Comparison of ENCODE assay signal across 12 cellular contexts in the genomic region with DNA sequence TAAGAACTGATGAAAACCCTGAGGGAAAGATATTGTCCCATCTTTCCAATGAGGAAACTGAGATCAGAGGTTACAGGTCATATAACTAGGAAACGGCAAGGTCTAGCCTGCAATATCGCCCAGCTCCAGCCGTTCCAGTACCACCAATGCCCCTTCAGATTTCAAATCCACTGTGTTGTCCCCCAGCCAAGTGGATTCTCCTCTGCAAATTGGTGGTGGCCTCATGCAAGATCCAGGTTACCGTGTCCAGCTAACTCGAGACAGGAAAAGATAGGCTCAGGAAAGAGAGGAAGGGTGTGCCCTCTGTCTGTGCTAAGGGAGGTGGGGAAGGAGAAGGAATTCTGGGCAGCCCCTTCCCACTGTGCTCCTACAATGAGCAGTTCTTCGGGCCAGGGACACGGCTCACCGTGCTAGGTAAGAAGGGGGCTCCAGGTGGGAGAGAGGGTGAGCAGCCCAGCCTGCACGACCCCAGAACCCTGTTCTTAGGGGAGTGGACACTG. TPM values are rescaled to one million over a fixed set of nuclear protein-coding genes. Genes with fewer than 3 reads are reported as not detected.
A peak's percentile ranks its signal among the peaks of the same experiment; 100 is the strongest.
DNase-seq lines count a peak whose midpoint lies in the region; TF ChIP-seq lines count a peak whose summit lies in the region.
"Had no signal": no experiment of that assay in that cellular context is flagged by ENCODE, and none has a peak within 500 bp of the region (broad histone marks: within the 10 kb centered on the region; RNA-seq: fewer than 3 reads in every experiment).

No MANE protein-coding gene starts in this region.

- no peak overlapping the region for H3K4me2 ChIP-seq in Karpas-422 (ENCODE audit: low read depth, low read length, poor library complexity, severe bottlenecking)

- H3K27me3 Mint-ChIP-seq in IgD-negative memory B cell (no peaks in the 10 kb centered on the region), nephron progenitor cell (ENCODE audit: low read depth, poor library complexity) (peaks cover 96% of the 10 kb centered on the region)
- peaks cover 70% of the 10 kb centered on the region for H3K27me3 Mint-ChIP-seq in dendritic cell treated with granulocyte-macrophage colony-stimulating factor and Interleukin-4, amounts not matched to agents 40 ng/mL and 50 ng/mL, for 4 days

- no peaks in the 10 kb centered on the region for H3K9me2 ChIP-seq in Karpas-422 (replicated peaks; ENCODE audit: insufficient read depth, low read length)

- no peaks in the 10 kb centered on the region for H3K27me3 ChIP-seq in Karpas-422 (ENCODE audit: low read length)

- no peak overlapping the region for H2AFZ ChIP-seq in Karpas-422 (ENCODE audit: low read length)

- H3K27ac ChIP-seq in Karpas-422 (ENCODE audit: low read length), result no peak overlapping the region
- H3K27ac ChIP-seq: SJCRH30 had no signal

- TF ChIP-seq CTCF in nephron progenitor cell (IDR thresholded peaks at IDR 0.05), result no peak
- TF ChIP-seq CTCF in GM10266 (IDR thresholded peaks at IDR 0.05; ENCODE audit: control insufficient read depth, insufficient read depth, low read depth, missing control alignments), result no peak

- H3K4me1 ChIP-seq in ES-I3 (ENCODE audit: insufficient read depth, low read length) (peaks cover 23% of the 10 kb centered on the region), Karpas-422 (ENCODE audit: low read length) (no peaks in the 10 kb centered on the region)
- H3K4me1 ChIP-seq: SJCRH30 had no signal

- H3K36me3 Mint-ChIP-seq in IgD-negative memory B cell, result peaks cover 5% of the 10 kb centered on the region
- no peaks in the 10 kb centered on the region for H3K36me3 Mint-ChIP-seq in dendritic cell treated with granulocyte-macrophage colony-stimulating factor and Interleukin-4, amounts not matched to agents 40 ng/mL and 50 ng/mL, for 4 days (ENCODE audit: low read depth)
- no peaks in the 10 kb centered on the region for H3K36me3 Mint-ChIP-seq in nephron progenitor cell (ENCODE audit: low read depth)

- peak overlapping the region; percentile 93 to 99 (median 99) for H3K27ac Mint-ChIP-seq in IgD-negative memory B cell
- H3K27ac Mint-ChIP-seq in dendritic cell treated with granulocyte-macrophage colony-stimulating factor and Interleukin-4, amounts not matched to agents 40 ng/mL and 50 ng/mL, for 4 days, result no peak overlapping the region
- no peak overlapping the region for H3K27ac Mint-ChIP-seq in nephron progenitor cell

- H3K36me3 ChIP-seq in ES-I3 (ENCODE audit: insufficient read depth, low read length) (no peaks in the 10 kb centered on the region), Karpas-422 (ENCODE audit: insufficient read depth, low read length) (no peaks in the 10 kb centered on the region)
- H3K36me3 ChIP-seq: SJCRH30 had no signal

- H3K79me2 ChIP-seq in Karpas-422 (ENCODE audit: low read length), result no peaks in the 10 kb centered on the region

- H3K4me3 ChIP-seq in Karpas-422 (ENCODE audit: low read length), result no peak overlapping the region
- H3K4me3 ChIP-seq: SJCRH30 had no signal

- intact Hi-C loops in dendritic cell treated with granulocyte-macrophage colony-stimulating factor and Interleukin-4, amounts not matched to agents 40 ng/mL and 50 ng/mL, for 4 days (cut with micrococcal nuclease), result no loop called here

- peaks cover 41 to 65% (median 52%) of the 10 kb centered on the region in 3 donors for H3K4me1 Mint-ChIP-seq in IgD-negative memory B cell
- H3K4me1 Mint-ChIP-seq in dendritic cell treated with granulocyte-macrophage colony-stimulating factor and Interleukin-4, amounts not matched to agents 40 ng/mL and 50 ng/mL, for 4 days (ENCODE audit: low read depth), result peaks cover 18% of the 10 kb centered on the region
- peaks cover 16% of the 10 kb centered on the region for H3K4me1 Mint-ChIP-seq in nephron progenitor cell

- peak overlapping the region; percentile 95 to 99 (median 98) for H3K4me3 Mint-ChIP-seq in IgD-negative memory B cell
- peak overlapping the region; percentile 21 for H3K4me3 Mint-ChIP-seq in dendritic cell treated with granulocyte-macrophage colony-stimulating factor and Interleukin-4, amounts not matched to agents 40 ng/mL and 50 ng/mL, for 4 days
- H3K4me3 Mint-ChIP-seq in nephron progenitor cell, result peak overlapping the region; percentile 68

- H3K9me3 Mint-ChIP-seq in IgD-negative memory B cell (no peaks in the 10 kb centered on the region), nephron progenitor cell (no peaks in the 10 kb centered on the region)
- H3K9me3 Mint-ChIP-seq in dendritic cell treated with granulocyte-macrophage colony-stimulating factor and Interleukin-4, amounts not matched to agents 40 ng/mL and 50 ng/mL, for 4 days, result no peaks in the 10 kb centered on the region

- DNase-seq in nephron progenitor cell (no peak), NCI-H1092 treated with DMSO at 0.1 percent for 48 hours (lab: John Stamatoyannopoulos, UW) (no peak), Karpas-422 (no peak), pons (ENCODE audit: low spot score) (no peak), GM10266 (ENCODE audit: extremely low spot score) (no peak)
- DNase-seq: NCI-H2029 treated with DMSO at 0.1 percent for 48 hours, SJCRH30 had no signal

- no peaks in the 10 kb centered on the region for H4K20me1 ChIP-seq in Karpas-422 (ENCODE audit: insufficient read depth, low read depth, low read length)

- H3K9me3 ChIP-seq in ES-I3 (ENCODE audit: control insufficient read depth, insufficient read depth, low read length) (no peaks in the 10 kb centered on the region), Karpas-422 (ENCODE audit: low read length) (no peaks in the 10 kb centered on the region)
- H3K9me3 ChIP-seq: SJCRH30 had no signal

- peak overlapping the region; percentile 71 for H3K9ac ChIP-seq in ES-I3 (ENCODE audit: low read depth, low read length)
- H3K9ac ChIP-seq in Karpas-422 (ENCODE audit: low read length), result no peak overlapping the region

RNA-seq across cellular contexts. Expression of gene PRSS2, which starts 25.3 kb away (rescaled TPM):
- not detected for polyA plus RNA-seq in IgD-negative memory B cell
- not detected in 2 replicates for total RNA-seq in Karpas-422 (2014; rRNA removed; shearing (Covaris generic); ENCODE audit: low replicate concordance)
- total RNA-seq: Daoy, SJCRH30 had no signal
- polyA plus RNA-seq: neural cell had no signal

RNA-seq across cellular contexts. Expression of gene PRSS1, which starts 46.8 kb away (rescaled TPM):
- polyA plus RNA-seq in IgD-negative memory B cell, result not detected
- not detected in 2 replicates for total RNA-seq in Karpas-422 (2014; rRNA removed; shearing (Covaris generic); ENCODE audit: low replicate concordance)
- total RNA-seq: Daoy, SJCRH30 had no signal
- polyA plus RNA-seq: neural cell had no signal

RNA-seq across cellular contexts. Expression of gene EPHB6, which starts 58.8 kb away (rescaled TPM):
- polyA plus RNA-seq in IgD-negative memory B cell, result 37.6 TPM
- not detected in 2 replicates for total RNA-seq in Karpas-422 (2014; rRNA removed; shearing (Covaris generic); ENCODE audit: low replicate concordance)

Comparison
In these comparisons a context has a peak if more than half of its experiments do, and no peak if none do; other contexts are left out.
1. H3K27ac Mint-ChIP-seq: peak in IgD-negative memory B cell (3 of 3); none in dendritic cell treated with granulocyte-macrophage colony-stimulating factor and Interleukin-4, amounts not matched to agents 40 ng/mL and 50 ng/mL, for 4 days (single experiment) and nephron progenitor cell (single experiment).
2. H3K4me3 Mint-ChIP-seq: peak in every context shown above with its lines; median percentile 98 in IgD-negative memory B cell; 68 in nephron progenitor cell; 21 in dendritic cell treated with granulocyte-macrophage colony-stimulating factor and Interleukin-4, amounts not matched to agents 40 ng/mL and 50 ng/mL, for 4 days.